Comparison of ENCODE assay signal across 7 cellular contexts in genomic region chr15:26081758-26082068, GRCh38.
DNase-seq lines count a peak whose midpoint lies in the region; ATAC-seq and TF ChIP-seq lines count a peak whose summit lies in the region.

No MANE protein-coding gene starts in this region.

- H3K9me3 ChIP-seq in WERI-Rb-1 (ENCODE audit: severe bottlenecking) (no peaks in the 10 kb centered on the region), gastroesophageal sphincter (no peaks in the 10 kb centered on the region), spleen (no peaks in the 10 kb centered on the region)

- intact Hi-C loops in spleen (cut with DNase I; ENCODE audit: low total_unique reads): no loop called here

- whole genome bisulfite sequencing in gastroesophageal sphincter (ENCODE audit: low coverage in 1 of 2), 2 donors: 21 to 43% methylated on average over 2 to 5 of the region's 5 CpGs
- 53 to 78% (median 58%) methylated on average over 5 of the region's 5 CpGs for WGBS in spleen, 5 donors

- no peak for TF ChIP-seq EP300 in gastroesophageal sphincter (IDR thresholded peaks at IDR 0.05)

- POLR2A ChIA-PET in HEK293T (lab: Yijun Ruan, JAX): interaction anchor here (0.7 to 1.5 kb wide), 2 partner anchors 13 to 14 kb away, joined by 3 to 4 read pairs; no protein-coding TSS in a partner anchor

- CTCF ChIA-PET in HEK293T (lab: Yijun Ruan, JAX): interaction anchor here (0.6 kb wide), 1 partner anchor 325 kb away, joined by 3 read pairs; no protein-coding TSS in a partner anchor

- no peak overlapping the region for H3K27ac ChIP-seq in WERI-Rb-1
- peak overlapping the region; percentile 59 to 95 (median 90) for H3K27ac ChIP-seq in gastroesophageal sphincter
- peak overlapping the region in 6 of 8 donors; percentile 46 to 92 (median 90) for H3K27ac ChIP-seq in spleen

- TF ChIP-seq CTCF in WERI-Rb-1 (IDR thresholded peaks at IDR 0.05; ENCODE audit: low read depth, low read length) (no peak), gastroesophageal sphincter (IDR thresholded peaks at IDR 0.05) (no peak), spleen (IDR thresholded peaks at IDR 0.05 in 8 of 11, conservative IDR thresholded peaks at IDR 0.05 in 3 of 11) (no peak)

- DNase-seq in HEK293T (ENCODE audit: extremely low spot score): peak; percentile 3
- DNase-seq in WERI-Rb-1: no peak
- DNase-seq in spleen: no peak
- DNase-seq in NCI-H1694 (lab: John Stamatoyannopoulos, UW): no peak
- no peak for DNase-seq in NCI-H82 (lab: John Stamatoyannopoulos, UW)
- no peak for DNase-seq in NOMO-1 treated with dmso at 0.1 percent for 144 hours (lab: John Stamatoyannopoulos, UW; ENCODE audit: unreplicated experiment)

- H3K4me1 ChIP-seq in gastroesophageal sphincter: peaks cover 0 to 21% (median 0%) of the 10 kb centered on the region in 3 donors
- peaks cover 0 to 17% (median 2%) of the 10 kb centered on the region in 6 donors for H3K4me1 ChIP-seq in spleen

- ATAC-seq in gastroesophageal sphincter: no peak

- H3K36me3 ChIP-seq in WERI-Rb-1: no peaks in the 10 kb centered on the region
- no peaks in the 10 kb centered on the region for H3K36me3 ChIP-seq in gastroesophageal sphincter
- H3K36me3 ChIP-seq in spleen: no peaks in the 10 kb centered on the region

- TF ChIP-seq POLR2A in gastroesophageal sphincter (IDR thresholded peaks at IDR 0.05) (no peak), spleen (IDR thresholded peaks at IDR 0.05) (no peak)

- H3K4me3 ChIP-seq in WERI-Rb-1 (ENCODE audit: low read depth, low read length) (peak overlapping the region; percentile 33), gastroesophageal sphincter (peak overlapping the region in 1 of 2 donors; percentile 79), spleen (peak overlapping the region in 3 of 8 donors; percentile 58 to 73 (median 60))

- H3K27me3 ChIP-seq in WERI-Rb-1 (ENCODE audit: insufficient read depth, low read depth, severe bottlenecking) (no peaks in the 10 kb centered on the region), gastroesophageal sphincter (no peaks in the 10 kb centered on the region), spleen (replicated peaks in 1 of 7) (no peaks in the 10 kb centered on the region)

TF ChIP-seq in HEK293T, 16 proteins besides CTCF, POLR2A, EP300 and RAD21:
- TF ChIP-seq HDGF (IDR thresholded peaks at IDR 0.05; ENCODE audit: borderline replicate concordance): no peak
- no peak for TF ChIP-seq FOXM1 (IDR thresholded peaks at IDR 0.05; ENCODE audit: borderline replicate concordance)
- TF ChIP-seq SUZ12 (IDR thresholded peaks at IDR 0.05): no peak
- no peak for TF ChIP-seq TARDBP (IDR thresholded peaks at IDR 0.05)
- TF ChIP-seq LEF1 (IDR thresholded peaks at IDR 0.05; ENCODE audit: borderline replicate concordance): no peak
- no peak for TF ChIP-seq CTBP1 (IDR thresholded peaks at IDR 0.05; ENCODE audit: borderline replicate concordance)
- no peak for TF ChIP-seq NFRKB (IDR thresholded peaks at IDR 0.05)
- no peak for TF ChIP-seq FOXK2 (IDR thresholded peaks at IDR 0.05)
- TF ChIP-seq FOXA1 (IDR thresholded peaks at IDR 0.05): no peak
- TF ChIP-seq ZNF384 (IDR thresholded peaks at IDR 0.05): no peak
- TF ChIP-seq L3MBTL2 (conservative IDR thresholded peaks at IDR 0.05): no peak
- no peak for TF ChIP-seq PKNOX1 (IDR thresholded peaks at IDR 0.05)
